Comparison of ENCODE assay signal across 1 cellular context in the genomic region with DNA sequence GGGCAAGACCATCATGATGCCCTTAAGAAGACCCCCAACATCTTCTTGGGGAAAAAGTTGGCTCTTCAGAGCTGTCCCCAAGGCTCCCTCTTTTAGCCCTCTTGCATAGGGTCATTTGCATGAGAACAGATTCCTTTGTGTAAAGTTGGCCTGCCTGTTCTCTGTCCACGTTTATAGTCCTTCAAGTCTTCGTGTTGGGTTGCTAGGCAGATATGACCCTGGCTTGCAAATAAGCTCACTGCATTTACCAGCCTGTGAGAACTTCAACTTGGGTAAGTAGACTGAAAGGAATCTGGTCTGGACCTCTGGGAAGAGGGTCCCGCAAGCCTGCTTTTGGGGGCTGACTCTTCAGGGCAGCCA.
A peak's percentile ranks its signal among the peaks of the same experiment; 100 is the strongest.
TF ChIP-seq lines count a peak whose summit lies in the region.

No MANE protein-coding gene starts in this region.

TF ChIP-seq in K562, 482 proteins besides CTCF, POLR2A, EP300 and RAD21:
- TF ChIP-seq RFX5 (IDR thresholded peaks at IDR 0.05; ENCODE audit: low read depth, low read length) (0 out of 2 replicates have a peak, but pooled peaks have one; percentile 69), RERE (CRISPR knock-in tag; IDR thresholded peaks at IDR 0.05; ENCODE audit: borderline replicate concordance) (no peak)
